Comparison of ENCODE assay signal across 17 cellular contexts in the genomic region with DNA sequence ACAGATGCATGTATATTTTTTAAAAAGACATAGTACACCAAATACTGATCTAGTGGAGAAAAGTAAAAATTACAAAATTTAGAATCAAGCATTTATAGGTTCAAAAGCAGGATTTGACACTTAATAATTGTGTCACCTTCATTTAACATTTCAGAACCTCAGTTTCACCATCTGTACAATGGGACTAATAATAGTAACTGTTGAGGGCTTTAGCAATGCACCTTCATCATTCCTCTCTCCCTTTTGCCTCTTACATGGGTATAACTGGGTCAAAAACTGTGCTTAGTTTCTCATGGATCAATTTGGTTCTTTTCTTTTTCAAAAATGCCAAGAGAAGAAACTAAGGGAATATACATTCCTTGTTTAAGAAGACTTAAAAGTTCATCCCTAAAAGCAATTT. TPM values are rescaled to one million over a fixed set of nuclear protein-coding genes. Genes with fewer than 3 reads are reported as not detected.
A peak's percentile ranks its signal among the peaks of the same experiment; 100 is the strongest.
DNase-seq lines count a peak whose midpoint lies in the region; ATAC-seq and TF ChIP-seq lines count a peak whose summit lies in the region.
"Had no signal": no experiment of that assay in that cellular context is flagged by ENCODE, and none has a peak within 500 bp of the region (broad histone marks: within the 10 kb centered on the region; RNA-seq: fewer than 3 reads in every experiment).

No MANE protein-coding gene starts in this region.

- no TSS peak for BruUV-seq in mammary epithelial cell (replicated peaks; lab: Mats Ljungman, UMichigan)
- no TSS peak for BruUV-seq in A673 (replicated peaks; lab: Mats Ljungman, UMichigan)

- in situ Hi-C loops in mammary epithelial cell (cut with MboI; ENCODE audit: low sequenced_read_pairs in 2 of 2), result loop anchor here in 1 of 2 donors (5.0 to 25.0 kb wide), 3 partner anchors 135 to 875 kb away; no protein-coding TSS in a partner anchor

- TF ChIP-seq CTCF in mammary epithelial cell (conservative IDR thresholded peaks at IDR 0.05 in 1 of 2, IDR thresholded peaks at IDR 0.05 in 1 of 2; ENCODE audit: extremely low read depth in 1 of 2, insufficient read depth in 1 of 2, low read depth in 1 of 2, low read length in 2 of 2), result no peak
- TF ChIP-seq CTCF in liver (IDR thresholded peaks at IDR 0.05; ENCODE audit: low read depth, low read length, missing input control), result no peak
- no peak for TF ChIP-seq CTCF in smooth muscle cell (IDR thresholded peaks at IDR 0.05; ENCODE audit: borderline replicate concordance, insufficient read depth, poor library complexity, severe bottlenecking)
- TF ChIP-seq CTCF in A673 (conservative IDR thresholded peaks at IDR 0.05; ENCODE audit: low read depth, low read length), result no peak

- H3K79me2 ChIP-seq in mammary epithelial cell (ENCODE audit: insufficient read depth, low read length) (no peaks in the 10 kb centered on the region), smooth muscle cell (ENCODE audit: low read depth) (no peaks in the 10 kb centered on the region)

- H3K9me3 ChIP-seq in BLaER1 (no peaks in the 10 kb centered on the region), mammary epithelial cell (replicated peaks; ENCODE audit: insufficient read depth, low read length) (no peaks in the 10 kb centered on the region), liver (ENCODE audit: control insufficient read depth in 4 of 4, low read length in 3 of 4) (no peaks in the 10 kb centered on the region), smooth muscle cell (replicated peaks; ENCODE audit: low read depth) (no peaks in the 10 kb centered on the region), A673 (ENCODE audit: low read depth, low read length, poor library complexity, severe bottlenecking) (no peaks in the 10 kb centered on the region)
- H3K9me3 ChIP-seq: left lung had no signal

- POLR2A ChIA-PET in A673 (lab: Charles Lee; ENCODE audit: low non-redundant PET), result no interaction called here

- H3K4me3 ChIP-seq in BLaER1, result no peak overlapping the region
- H3K4me3 ChIP-seq in mammary epithelial cell (replicated peaks in 1 of 3; ENCODE audit: insufficient read depth in 1 of 3, low read depth in 2 of 3, low read length in 3 of 3), result no peak overlapping the region
- no peak overlapping the region for H3K4me3 ChIP-seq in liver (ENCODE audit: low read depth in 1 of 3, low read length in 3 of 3)
- H3K4me3 ChIP-seq in smooth muscle cell, result no peak overlapping the region
- no peak overlapping the region for H3K4me3 ChIP-seq in A673 (ENCODE audit: low read depth, low read length, poor library complexity, severe bottlenecking)
- H3K4me3 ChIP-seq: left lung, skin epidermis had no signal

- no peak overlapping the region for H3K27ac ChIP-seq in BLaER1
- no peak overlapping the region for H3K27ac ChIP-seq in mammary epithelial cell (ENCODE audit: insufficient read depth, low read depth, low read length)
- H3K27ac ChIP-seq in liver (ENCODE audit: low read depth in 1 of 2, low read length in 2 of 2), result peak overlapping the region; percentile 84 to 85
- peak overlapping the region; percentile 81 for H3K27ac ChIP-seq in smooth muscle cell (ENCODE audit: low read depth)
- H3K27ac ChIP-seq in A673 (ENCODE audit: low read depth, low read length, poor library complexity, severe bottlenecking), result no peak overlapping the region

- DNase-seq in mammary epithelial cell (no peak), smooth muscle cell (lab: John Stamatoyannopoulos, UW; ENCODE audit: unreplicated experiment) (no peak), A673 (ENCODE audit: low spot score) (no peak), T-helper 1 cell (no peak)
- DNase-seq: left lung; NCI-H146; stimulated activated naive CD4-positive, alpha-beta T cell treated with Interleukin-2 at 50 U/mL for 16 hours; T1000 had no signal

- H3K36me3 ChIP-seq in BLaER1 (no peaks in the 10 kb centered on the region), mammary epithelial cell (ENCODE audit: insufficient read depth, low read length) (no peaks in the 10 kb centered on the region), liver (ENCODE audit: control insufficient read depth in 4 of 4, insufficient read depth in 3 of 4, low read depth in 1 of 4, low read length in 3 of 4) (no peaks in the 10 kb centered on the region), smooth muscle cell (ENCODE audit: low read depth) (no peaks in the 10 kb centered on the region), A673 (ENCODE audit: insufficient read depth, low read length, poor library complexity, severe bottlenecking) (no peaks in the 10 kb centered on the region)
- H3K36me3 ChIP-seq: left lung had no signal

- H3K4me2 ChIP-seq in BLaER1 (peak overlapping the region; percentile 55; the same call in 1 of the 2 replicates), mammary epithelial cell (ENCODE audit: insufficient read depth, low read depth, low read length) (peak overlapping the region; percentile 45), smooth muscle cell (peak overlapping the region; percentile 73)

- TF ChIP-seq RAD21 in liver (IDR thresholded peaks at IDR 0.05), result no peak

- H2AFZ ChIP-seq in mammary epithelial cell (ENCODE audit: low read depth, low read length) (peak overlapping the region; percentile 87), smooth muscle cell (ENCODE audit: low read depth) (peak overlapping the region; percentile 40)

- dilution Hi-C loops in mammary epithelial cell (cut with HindIII; ENCODE audit: low sequenced_read_pairs), result no loop called here

- peaks cover 32% of the 10 kb centered on the region for H3F3A ChIP-seq in smooth muscle cell (ENCODE audit: low read depth)

- H3K27me3 ChIP-seq in BLaER1 (no peaks in the 10 kb centered on the region), mammary epithelial cell (ENCODE audit: insufficient read depth, low read length) (no peaks in the 10 kb centered on the region), liver (ENCODE audit: control insufficient read depth in 4 of 4, insufficient read depth in 4 of 4, low read length in 3 of 4) (no peaks in the 10 kb centered on the region), smooth muscle cell (ENCODE audit: low read depth) (no peaks in the 10 kb centered on the region), A673 (replicated peaks; ENCODE audit: insufficient read depth, low read depth, low read length, poor library complexity) (no peaks in the 10 kb centered on the region)
- H3K27me3 ChIP-seq: left lung had no signal

- H3K9ac ChIP-seq in BLaER1 (no peak overlapping the region), mammary epithelial cell (ENCODE audit: insufficient read depth, low read length) (no peak overlapping the region), liver (ENCODE audit: low read depth in 1 of 2, low read length in 2 of 2) (no peak overlapping the region), smooth muscle cell (ENCODE audit: low read depth) (peak overlapping the region; percentile 45)

- no peaks in the 10 kb centered on the region for H4K20me1 ChIP-seq in BLaER1
- H4K20me1 ChIP-seq in mammary epithelial cell (ENCODE audit: insufficient read depth, low read length), result no peaks in the 10 kb centered on the region
- H4K20me1 ChIP-seq in smooth muscle cell (ENCODE audit: low read depth), result no peaks in the 10 kb centered on the region

- intact Hi-C loops in mammary epithelial cell (cut with micrococcal nuclease) (loop anchor here (5.0 to 10.0 kb wide), 2 partner anchors 205 to 653 kb away; no protein-coding TSS in a partner anchor), A673 (cut with micrococcal nuclease; ENCODE audit: unreplicated experiment) (no loop called here)

- H3K4me1 ChIP-seq in BLaER1, result peaks cover 65% of the 10 kb centered on the region
- H3K4me1 ChIP-seq in mammary epithelial cell (ENCODE audit: insufficient read depth, low read length), result peaks cover under 1% of the 10 kb centered on the region
- H3K4me1 ChIP-seq in liver (ENCODE audit: control insufficient read depth in 4 of 4, insufficient read depth in 4 of 4, low read length in 3 of 4), result peaks cover 3 to 77% (median 66%) of the 10 kb centered on the region in 4 donors
- H3K4me1 ChIP-seq in smooth muscle cell (ENCODE audit: low read depth), result peaks cover 39% of the 10 kb centered on the region
- no peaks in the 10 kb centered on the region for H3K4me1 ChIP-seq in A673 (ENCODE audit: insufficient read depth, low read length, poor library complexity, severe bottlenecking)

- CTCF ChIA-PET in mammary epithelial cell (lab: Charles Lee; ENCODE audit: low non-redundant PET), result no interaction called here
- CTCF ChIA-PET in A673 (lab: Charles Lee), result no interaction called here

- ATAC-seq in GM18520 (IDR thresholded peaks at IDR 0.05; ENCODE audit: unreplicated experiment), result no peak
- ATAC-seq in GM21737 (IDR thresholded peaks at IDR 0.05; ENCODE audit: unreplicated experiment), result no peak
- ATAC-seq: natural killer cell treated with Interleukin-12 subunit alpha and Interleukin-12 subunit beta and Interleukin-15 and Interleukin-18, amount 100 ng/mL, for 72 hours had no signal

TF ChIP-seq in liver, 16 proteins besides CTCF, POLR2A, EP300 and RAD21:
- TF ChIP-seq GABPA (IDR thresholded peaks at IDR 0.05 in 1 of 2, conservative IDR thresholded peaks at IDR 0.05 in 1 of 2) (no peak), MAX (IDR thresholded peaks at IDR 0.05) (peak; percentile 6)

RNA-seq across cellular contexts. Expression of gene TMEM212, which starts 5.5 kb away (rescaled TPM):
- total RNA-seq in mammary epithelial cell (not detected), liver (not detected), smooth muscle cell (not detected in 2 replicates), A673 (2021) (not detected in 2 replicates)
- polyA plus RNA-seq in mammary epithelial cell (not detected), liver (not detected), smooth muscle cell (not detected in 2 replicates)
- polyA minus RNA-seq in mammary epithelial cell, result not detected
- total RNA-seq: cerebellum; epithelial cell of proximal tubule; LHCN-M2; natural killer cell treated with Interleukin-12 subunit alpha and Interleukin-12 subunit beta and Interleukin-15 and Interleukin-18, amount 100 ng/mL, for 72 hours had no signal

RNA-seq across cellular contexts. Expression of gene PLD1, which starts 27.4 kb away (rescaled TPM):
- total RNA-seq in mammary epithelial cell, result 10 to 100 TPM; 13.9 to 19.0 TPM
- polyA plus RNA-seq in mammary epithelial cell, result 7.5 TPM
- polyA minus RNA-seq in mammary epithelial cell, result 16.3 TPM
- total RNA-seq in liver, result 10 to 100 TPM; 26.7 to 31.5 TPM
- polyA plus RNA-seq in liver, result 10 to 100 TPM in 1 of 2 donors, 1 to 10 TPM in 1; 4.9 to 10.5 TPM
- total RNA-seq in smooth muscle cell, result 33.8 and 36.1 TPM in 2 replicates
- polyA plus RNA-seq in smooth muscle cell, result 15.2 and 15.6 TPM in 2 replicates
- total RNA-seq in A673 (2021), result 3.2 and 4.6 TPM in 2 replicates

Comparison
In these comparisons a context has a peak if more than half of its experiments do, and no peak if none do; other contexts are left out.
1. H3K27ac ChIP-seq: peak in liver (2 of 2) and smooth muscle cell (single experiment); none in BLaER1 (single experiment), mammary epithelial cell (single experiment) and A673 (single experiment).
2. Peak in every context shown above with its lines, with median percentiles within 50 percentile points of each other: H3K4me2 ChIP-seq.